8 cellular contexts compared by ENCODE assay signal in genomic region chr2:218569038-218569431, GRCh38. TPM values are rescaled to one million over a fixed set of nuclear protein-coding genes. Genes with fewer than 3 reads are reported as not detected.
DNase-seq lines count a peak whose midpoint lies in the region; ATAC-seq, FAIRE-seq and TF ChIP-seq lines count a peak whose summit lies in the region.

No MANE protein-coding gene starts in this region.

- no peak overlapping the region for H2BK20ac ChIP-seq in H1 (ENCODE audit: low read length)

- peak overlapping the region; percentile 99; the same call in 1 of the 2 replicates for H4K8ac ChIP-seq in H1 (ENCODE audit: extremely low read depth, insufficient read depth, low read length)

- no peak overlapping the region for H3K23ac ChIP-seq in H1 (ENCODE audit: insufficient read length)

- H3K79me2 ChIP-seq in HCT116 (ENCODE audit: insufficient read depth, low read length) (peaks cover 95% of the 10 kb centered on the region), H1 (ENCODE audit: control insufficient read depth in 1 of 2, insufficient read depth in 2 of 2, low read length in 2 of 2) (peaks cover 29 to 87% of the 10 kb centered on the region in 2 experiments)

- no peak overlapping the region; the same call in 1 of the 2 replicates for H2BK12ac ChIP-seq in H1 (ENCODE audit: low read depth, low read length)

- H3K4me1 ChIP-seq in HCT116 (ENCODE audit: control insufficient read depth in 1 of 2, insufficient read depth in 2 of 2, low read length in 2 of 2) (peaks cover 15 to 27% of the 10 kb centered on the region in 2 experiments), H1 (replicated peaks in 1 of 4; ENCODE audit: control insufficient read depth in 3 of 4, insufficient read depth in 4 of 4, low read length in 3 of 4) (peaks cover 0 to 13% (median 4%) of the 10 kb centered on the region in 4 experiments; a peak in 6 of 7 replicates), mucosa of descending colon (ENCODE audit: low read depth) (peaks cover 17% of the 10 kb centered on the region)

- POLR2A ChIA-PET in HCT116 (lab: Charles Lee) = no interaction called here
- POLR2A ChIA-PET in H1 (lab: Charles Lee; ENCODE audit: partially characterized antibody) = interaction anchor here (0.7 to 2.2 kb wide), 3 partner anchors 20 to 103 kb away, joined by 3 to 7 read pairs (median 3); partner anchors contain the start of genes RNF25 and STK36

- H2AFZ ChIP-seq in HCT116 (ENCODE audit: low read depth, low read length, poor library complexity, severe bottlenecking) = no peak overlapping the region
- H2AFZ ChIP-seq in H1 (ENCODE audit: low read length) = no peak overlapping the region

- peak; percentile 83 for DNase-seq in GM12865 (ENCODE audit: low read depth)
- peak; percentile 23 for DNase-seq in HCT116 (ENCODE audit: low read depth, low spot score)
- peak; percentile 62 for DNase-seq in NAMALWA (ENCODE audit: low spot score)
- DNase-seq in activated CD8-positive, alpha-beta memory T cell treated with anti-CD3 and anti-CD28 coated beads for 1 hour (ENCODE audit: extremely low read depth in 1 of 2, low read depth in 1 of 2) = peak; percentile 23 to 43
- no peak for DNase-seq in H1 (ENCODE audit: low read depth in 1 of 2, low spot score in 2 of 2)
- DNase-seq in mucosa of descending colon = peak; percentile 53 to 72 (median 70)
- peak; percentile 20 to 31 for DNase-seq in stimulated activated CD8-positive, alpha-beta memory T cell treated with anti-CD3 and anti-CD28 coated beads, Interleukin-4, amount 100 ng/mL, for 4 hours (ENCODE audit: low read depth in 2 of 2, low spot score in 1 of 2)
- no peak for DNase-seq in cerebellar nuclear complex (lab: John Stamatoyannopoulos, UW)

- peak overlapping the region; percentile 97 for H2BK5ac ChIP-seq in H1 (ENCODE audit: low read depth, low read length)

- no peak for TF ChIP-seq POLR2A in HCT116 (IDR thresholded peaks at IDR 0.05; ENCODE audit: borderline replicate concordance, extremely low read depth, insufficient read depth, insufficient read length)
- peak in 1 of 2 experiments; percentile 6; a peak in 1 of 3 replicates for TF ChIP-seq POLR2A in H1 (IDR thresholded peaks at IDR 0.05; ENCODE audit: control extremely low read depth in 1 of 2, low read depth in 2 of 2, low read length in 2 of 2)

- H3K4ac ChIP-seq in H1 (replicated peaks; ENCODE audit: insufficient read length, low read depth, low read length) = peak overlapping the region; percentile 27

- TF ChIP-seq EP300 in H1 (IDR thresholded peaks at IDR 0.05; ENCODE audit: borderline replicate concordance in 1 of 2, low read depth in 2 of 2, low read length in 2 of 2) = no peak

- peak overlapping the region; percentile 70 for H4K5ac ChIP-seq in H1 (ENCODE audit: insufficient read length, low read depth, low read length)

- CTCF ChIA-PET in HCT116 (lab: Charles Lee) (no interaction called here), H1 (lab: Charles Lee; ENCODE audit: partially characterized antibody) (no interaction called here)

- H4K20me1 ChIP-seq in HCT116 (ENCODE audit: insufficient read depth) (no peaks in the 10 kb centered on the region), H1 (replicated peaks in 1 of 2; ENCODE audit: control insufficient read depth in 1 of 2, insufficient read depth in 2 of 2, low read length in 2 of 2) (peaks cover 9 to 10% of the 10 kb centered on the region in 2 experiments)

- H3K36me3 ChIP-seq in HCT116 (ENCODE audit: control insufficient read depth in 1 of 2, insufficient read depth in 2 of 2, low read length in 2 of 2) = peaks cover 9 to 18% of the 10 kb centered on the region in 2 experiments; a peak in 3 of 4 replicates
- peaks cover under 1 to 22% (median 6%) of the 10 kb centered on the region in 4 experiments; a peak in 2 of 8 replicates for H3K36me3 ChIP-seq in H1 (ENCODE audit: control insufficient read depth in 2 of 4, insufficient read depth in 4 of 4, low read length in 3 of 4)
- H3K36me3 ChIP-seq in mucosa of descending colon (ENCODE audit: low read depth) = no peaks in the 10 kb centered on the region

- RAD21 ChIA-PET in HCT116 (lab: Charles Lee; ENCODE audit: low non-redundant PET in 1 of 2, low total read pairs in 2 of 2, uncharacterized antibody in 2 of 2, unreplicated experiment in 2 of 2) = no interaction called here

- H2BK120ac ChIP-seq in H1 (replicated peaks; ENCODE audit: low read depth, low read length) = no peak overlapping the region

- no peak overlapping the region for H3K14ac ChIP-seq in H1 (ENCODE audit: insufficient read length)

- H3K4me3 ChIP-seq in GM12865 (ENCODE audit: low read depth, low read length) (peak overlapping the region; percentile 97), HCT116 (replicated peaks in 1 of 2; ENCODE audit: low read depth in 1 of 2, low read length in 2 of 2) (peak overlapping the region; percentile 59 to 85), H1 (ENCODE audit: extremely low read depth in 1 of 4, insufficient read depth in 2 of 4, low read depth in 3 of 4, low read length in 4 of 4) (peak overlapping the region; percentile 86 to 96 (median 94)), mucosa of descending colon (peak overlapping the region; percentile 78)

- 2% methylated on average over 31 of the region's 31 CpGs; no CpG with 5 or more reads in 1 of the 2 experiments for WGBS in H1 (ENCODE audit: extremely low coverage in 1 of 2, insufficient coverage in 1 of 2, insufficient read length in 1 of 2, insufficient replicate concordance in 2 of 2, low coverage in 1 of 2, low lambda C conversion rate in 2 of 2, missing lambda C conversion rate in 1 of 2), 2 experiments

- intact Hi-C loops in HCT116 (cut with micrococcal nuclease) (loop anchor here (2.0 kb wide), 1 partner anchor 170 kb away; the partner anchor contains the start of gene CTDSP1), mucosa of descending colon (cut with DNase I, micrococcal nuclease) (no loop called here)

- H4K91ac ChIP-seq in H1 (replicated peaks; ENCODE audit: insufficient read length, low read length) = no peak overlapping the region

- no peaks in the 10 kb centered on the region for H3K9me2 ChIP-seq in HCT116 (ENCODE audit: insufficient read depth)

- H2AK5ac ChIP-seq in H1 (ENCODE audit: low read depth, low read length) = no peak overlapping the region

- H3K23me2 ChIP-seq in H1 (ENCODE audit: low read depth, low read length) = peaks cover 12% of the 10 kb centered on the region

- no TSS peak for BruUV-seq in HCT116 (replicated peaks; lab: Mats Ljungman, UMichigan)

- ATAC-seq in HCT116 (peak; percentile 15), mucosa of descending colon (peak; percentile 32)

- H3K27me3 ChIP-seq in HCT116 (ENCODE audit: insufficient read depth, low read length) (no peaks in the 10 kb centered on the region), H1 (replicated peaks in 1 of 4; ENCODE audit: control insufficient read depth in 3 of 4, extremely low read depth in 1 of 4, insufficient read depth in 3 of 4, low read length in 3 of 4) (no peaks in the 10 kb centered on the region)

- H3K79me1 ChIP-seq in H1 (ENCODE audit: low read depth, low read length) = peaks cover 8% of the 10 kb centered on the region

- peak overlapping the region; percentile 85 for H3K18ac ChIP-seq in H1 (ENCODE audit: extremely low read depth, low read length)

- H3K9me3 ChIP-seq in HCT116 (ENCODE audit: control insufficient read depth in 1 of 2, insufficient read depth in 1 of 2, low read depth in 1 of 2, low read length in 2 of 2) (no peaks in the 10 kb centered on the region), H1 (ENCODE audit: insufficient read depth in 2 of 2, low read depth in 1 of 2, low read length in 1 of 2) (no peaks in the 10 kb centered on the region), mucosa of descending colon (no peaks in the 10 kb centered on the region)

- FAIRE-seq in H1 (lab: Jason Lieb, UNC) = no peak

- peak overlapping the region; percentile 96 for H3K9ac ChIP-seq in HCT116 (ENCODE audit: low read length)
- peak overlapping the region; percentile 91 to 96 (median 94) for H3K9ac ChIP-seq in H1 (replicated peaks in 1 of 4; ENCODE audit: extremely low read depth in 1 of 4, low read depth in 3 of 4, low read length in 3 of 4)

- TF ChIP-seq RAD21 in HCT116 (IDR thresholded peaks at IDR 0.05; ENCODE audit: low read depth) (no peak), H1 (IDR thresholded peaks at IDR 0.05 in 1 of 2, conservative IDR thresholded peaks at IDR 0.05 in 1 of 2; ENCODE audit: low read depth in 2 of 2, low read length in 2 of 2) (no peak)

- H3K27ac ChIP-seq in HCT116 (ENCODE audit: low read depth, low read length) (peak overlapping the region; percentile 88), H1 (ENCODE audit: low read depth, low read length) (peak overlapping the region; percentile 99)

- no peak for TF ChIP-seq CTCF in GM12865 (IDR thresholded peaks at IDR 0.05; ENCODE audit: insufficient read depth, low read depth, low read length, missing control alignments)
- TF ChIP-seq CTCF in HCT116 (IDR thresholded peaks at IDR 0.05 in 2 of 3, conservative IDR thresholded peaks at IDR 0.05 in 1 of 3; ENCODE audit: borderline replicate concordance in 1 of 3, insufficient read depth in 1 of 3, low read depth in 2 of 3, low read length in 2 of 3) = no peak
- TF ChIP-seq CTCF in H1 (IDR thresholded peaks at IDR 0.05; ENCODE audit: control extremely low read depth in 1 of 3, insufficient read depth in 1 of 3, low read depth in 1 of 3, low read length in 3 of 3) = no peak
- no peak for TF ChIP-seq CTCF in mucosa of descending colon (IDR thresholded peaks at IDR 0.05)

- H2BK15ac ChIP-seq in H1 (ENCODE audit: low read length) = no peak overlapping the region

- peak overlapping the region; percentile 83 for H3K4me2 ChIP-seq in HCT116 (ENCODE audit: low read length)
- peak overlapping the region; percentile 93 to 97 for H3K4me2 ChIP-seq in H1 (ENCODE audit: insufficient read depth in 1 of 2, low read depth in 2 of 2, low read length in 2 of 2)

- peak overlapping the region; percentile 92 for H3K56ac ChIP-seq in H1 (replicated peaks; ENCODE audit: insufficient read length, low read depth, low read length)

RNA-seq across cellular contexts. Expression of gene CNOT9, which starts 0.4 kb away (rescaled TPM):
- total RNA-seq in HCT116 (2021; ENCODE audit: unreplicated experiment) (65.7 TPM), mucosa of descending colon (10 to 100 TPM; 31.0 to 41.8 (median 37.8) TPM)
- 31.1 and 33.0 TPM in 2 replicates for polyA plus RNA-seq in HCT116 (2012)
- 78.1 and 81.2 TPM in 2 replicates for total RNA-seq in H1 (2021; fragmentation: NEBNext Ultra II Directional; extraction: Animal tissue kit (Norgen Biotek cat#: 25700))
- 64.3 and 79.3 TPM in 2 replicates for polyA plus RNA-seq in H1 (2011; rRNA removed)
- 62.1 TPM for polyA plus RNA-seq in H1 (2011; cell fraction: cytosol; rRNA removed)
- 66.0 TPM for polyA plus RNA-seq in H1 (2011; cell fraction: nucleus; rRNA removed)
- 54.7 to 64.3 TPM (median 60.5 TPM) in 4 replicates for polyA plus RNA-seq in H1 (2012, experiment 1 of 2)
- 32.4 TPM for polyA plus RNA-seq in H1 (2012, experiment 2 of 2)
- polyA plus RNA-seq in H1 (2013, experiment 1 of 2) = 51.5 TPM
- polyA plus RNA-seq in H1 (2013, experiment 2 of 2) = 50.8 TPM
- polyA minus RNA-seq in H1 (2011; rRNA and poly(A)+ RNA removed) = 169 and 221 TPM in 2 replicates
- 94.4 TPM for polyA minus RNA-seq in H1 (2011; cell fraction: cytosol; rRNA and poly(A)+ RNA removed)
- 74.1 TPM for polyA minus RNA-seq in H1 (2011; cell fraction: nucleus; rRNA and poly(A)+ RNA removed)

RNA-seq across cellular contexts. Expression of gene USP37, which starts 0.9 kb away (rescaled TPM):
- 23.5 TPM for total RNA-seq in HCT116 (2021; ENCODE audit: unreplicated experiment)
- 3.1 and 5.0 TPM in 2 replicates for polyA plus RNA-seq in HCT116 (2012)
- 22.3 and 29.1 TPM in 2 replicates for total RNA-seq in H1 (2021; fragmentation: NEBNext Ultra II Directional; extraction: Animal tissue kit (Norgen Biotek cat#: 25700))
- 1.9 and 3.8 TPM in 2 replicates for polyA plus RNA-seq in H1 (2011; rRNA removed)
- 4.8 TPM for polyA plus RNA-seq in H1 (2011; cell fraction: cytosol; rRNA removed)
- 4.2 TPM for polyA plus RNA-seq in H1 (2011; cell fraction: nucleus; rRNA removed)
- 4.3 to 10.0 TPM (median 6.6 TPM) in 4 replicates for polyA plus RNA-seq in H1 (2012, experiment 1 of 2)
- 0.80 TPM for polyA plus RNA-seq in H1 (2012, experiment 2 of 2)
- polyA plus RNA-seq in H1 (2013, experiment 1 of 2) = 9.1 TPM
- polyA plus RNA-seq in H1 (2013, experiment 2 of 2) = 8.6 TPM
- polyA minus RNA-seq in H1 (2011; rRNA and poly(A)+ RNA removed) = 21.9 and 30.4 TPM in 2 replicates
- 14.7 TPM for polyA minus RNA-seq in H1 (2011; cell fraction: cytosol; rRNA and poly(A)+ RNA removed)
- 35.5 TPM for polyA minus RNA-seq in H1 (2011; cell fraction: nucleus; rRNA and poly(A)+ RNA removed)
- total RNA-seq in mucosa of descending colon = 10 to 100 TPM; 11.5 to 14.3 (median 11.6) TPM

RNA-seq across cellular contexts. Expression of gene PLCD4, which starts 38.7 kb away (rescaled TPM):
- total RNA-seq in HCT116 (2021; ENCODE audit: unreplicated experiment) (0.64 TPM), mucosa of descending colon (10 to 100 TPM in 1 of 3 donors, 1 to 10 TPM in 2; 1.2 to 41.2 (median 2.2) TPM)
- 1.2 and 1.4 TPM in 2 replicates for polyA plus RNA-seq in HCT116 (2012)
- total RNA-seq in H1 (2021; fragmentation: NEBNext Ultra II Directional; extraction: Animal tissue kit (Norgen Biotek cat#: 25700)) = 0.50 and 0.61 TPM in 2 replicates
- polyA plus RNA-seq in H1 (2011; rRNA removed) = 0.16 and 0.21 TPM in 2 replicates
- 0.08 TPM for polyA plus RNA-seq in H1 (2011; cell fraction: cytosol; rRNA removed)
- 0.94 TPM for polyA plus RNA-seq in H1 (2011; cell fraction: nucleus; rRNA removed)
- polyA plus RNA-seq in H1 (2012, experiment 1 of 2) = 1.6 to 2.9 TPM (median 2.4 TPM) in 4 replicates
- polyA plus RNA-seq in H1 (2012, experiment 2 of 2) = 0.56 TPM
- polyA plus RNA-seq in H1 (2013, experiment 1 of 2) = 0.16 TPM
- polyA plus RNA-seq in H1 (2013, experiment 2 of 2) = 0.17 TPM
- 0.34 and 0.69 TPM in 2 replicates for polyA minus RNA-seq in H1 (2011; rRNA and poly(A)+ RNA removed)
- polyA minus RNA-seq in H1 (2011; cell fraction: cytosol; rRNA and poly(A)+ RNA removed) = not detected
- 0.40 TPM for polyA minus RNA-seq in H1 (2011; cell fraction: nucleus; rRNA and poly(A)+ RNA removed)

Comparison
In these comparisons a context has a peak if more than half of its experiments do, and no peak if none do; other contexts are left out.
1. DNase-seq: peak in GM12865 (single experiment), HCT116 (single experiment), NAMALWA (single experiment), activated CD8-positive, alpha-beta memory T cell treated with anti-CD3 and anti-CD28 coated beads for 1 hour (2 of 2), mucosa of descending colon (3 of 3) and stimulated activated CD8-positive, alpha-beta memory T cell treated with anti-CD3 and anti-CD28 coated beads, Interleukin-4, amount 100 ng/mL, for 4 hours (2 of 2); none in H1 (0 of 2) and cerebellar nuclear complex (0 of 2).
2. Peak in every context shown above with its lines, with median percentiles within 50 percentile points of each other: H3K4me3 ChIP-seq.